In the genomic region with DNA sequence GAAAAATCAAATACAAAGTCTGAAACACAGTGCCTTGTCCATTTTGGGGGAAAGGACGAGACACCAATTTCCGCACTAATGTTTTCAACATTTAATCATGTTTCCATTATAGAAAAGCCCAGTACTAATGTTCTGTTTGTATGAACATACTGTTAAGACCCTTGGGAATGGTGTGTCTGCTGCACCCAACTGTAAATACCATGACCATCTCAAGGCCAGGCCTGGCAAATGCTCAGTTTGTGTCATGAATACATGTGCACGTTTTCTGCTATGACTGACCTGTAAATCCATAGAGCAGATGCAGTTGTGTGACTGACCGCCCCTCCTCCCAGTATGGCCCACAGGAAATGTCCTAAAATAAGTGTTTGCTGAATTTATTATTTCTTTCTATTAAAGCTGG, we compare ENCODE assay signal across 29 cellular contexts.
"Had no signal": no experiment of that assay in that cellular context is flagged by ENCODE, and none has a peak within 500 bp of the region (broad histone marks: within the 10 kb centered on the region; RNA-seq: fewer than 3 reads in every experiment).

No MANE protein-coding gene starts in this region.

- H3K27ac ChIP-seq: stomach, suprapubic skin, testis, thoracic aorta, thyroid gland, tibial artery, transverse colon, upper lobe of left lung, upper lobe of right lung, uterus, vagina had no signal

- FAIRE-seq: urothelium cell line had no signal

- H3K9me3 ChIP-seq: stomach, suprapubic skin, testis, thoracic aorta, thyroid gland, tibial artery, tibial nerve, transverse colon, upper lobe of left lung, upper lobe of right lung, uterus, vagina had no signal

- H3K4me3 Mint-ChIP-seq: stimulated activated effector memory CD8-positive, alpha-beta T cell treated with anti-CD3 and anti-CD28 coated beads, Interleukin-12 subunit alpha, Interleukin-12 subunit beta, amount 100 ng/mL, for 72 hours; stimulated activated memory B cell treated with anti-CD40 and anti-IgM and Interleukin-4, amounts not matched to agents 10 μg/mL and 1 μg/mL and 100 μg/mL, for 72 hours; stimulated activated naive B cell treated with anti-CD40 and anti-IgM and Interleukin-4, amounts not matched to agents 10 μg/mL and 1 μg/mL and 100 μg/mL, for 72 hours; stimulated activated naive CD8-positive, alpha-beta T cell treated with anti-CD3 and anti-CD28 coated beads, Interleukin-15, amount 100 ng/mL, for 72 hours; stimulated activated naive CD8-positive, alpha-beta T cell treated with anti-CD3 and anti-CD28 coated beads, Interleukin-15, Interleukin-2, amounts not matched to agents 100 ng/mL and 50 ng/mL, for 24 hours; type B pancreatic cell had no signal

- H3K4me1 Mint-ChIP-seq: stimulated activated effector memory CD8-positive, alpha-beta T cell treated with anti-CD3 and anti-CD28 coated beads, Interleukin-12 subunit alpha, Interleukin-12 subunit beta, amount 100 ng/mL, for 72 hours; stimulated activated memory B cell treated with anti-CD40 and anti-IgM and Interleukin-4, amounts not matched to agents 10 μg/mL and 1 μg/mL and 100 μg/mL, for 72 hours; stimulated activated naive B cell treated with anti-CD40 and anti-IgM and Interleukin-4, amounts not matched to agents 10 μg/mL and 1 μg/mL and 100 μg/mL, for 72 hours; stimulated activated naive CD8-positive, alpha-beta T cell treated with anti-CD3 and anti-CD28 coated beads, Interleukin-15, amount 100 ng/mL, for 72 hours had no signal

- H3K27me3 ChIP-seq: stomach, suprapubic skin, testis, thyroid gland, tibial artery, tibial nerve, transverse colon, upper lobe of left lung, upper lobe of right lung, uterus, vagina had no signal

- H3K36me3 ChIP-seq: suprapubic skin, thoracic aorta, thyroid gland, tibial artery, upper lobe of right lung, uterus had no signal

- ATAC-seq: stimulated activated effector memory CD8-positive, alpha-beta T cell treated with anti-CD3 and anti-CD28 coated beads, Interleukin-12 subunit alpha, Interleukin-12 subunit beta, amount 100 ng/mL, for 72 hours; stimulated activated memory B cell treated with anti-CD40 and anti-IgM and Interleukin-4, amounts not matched to agents 10 μg/mL and 1 μg/mL and 100 μg/mL, for 72 hours; stimulated activated naive B cell treated with anti-CD40 and anti-IgM and Interleukin-4, amounts not matched to agents 10 μg/mL and 1 μg/mL and 100 μg/mL, for 72 hours; stimulated activated naive CD8-positive, alpha-beta T cell treated with anti-CD3 and anti-CD28 coated beads, Interleukin-15, amount 100 ng/mL, for 72 hours; stimulated activated naive CD8-positive, alpha-beta T cell treated with anti-CD3 and anti-CD28 coated beads, Interleukin-15, Interleukin-2, amounts not matched to agents 100 U/mL and 50 U/mL, for 24 hours; upper lobe of right lung had no signal

- H3K27ac Mint-ChIP-seq: stimulated activated effector memory CD8-positive, alpha-beta T cell treated with anti-CD3 and anti-CD28 coated beads, Interleukin-12 subunit alpha, Interleukin-12 subunit beta, amount 100 ng/mL, for 72 hours; stimulated activated memory B cell treated with anti-CD40 and anti-IgM and Interleukin-4, amounts not matched to agents 10 μg/mL and 1 μg/mL and 100 μg/mL, for 72 hours; stimulated activated naive B cell treated with anti-CD40 and anti-IgM and Interleukin-4, amounts not matched to agents 10 μg/mL and 1 μg/mL and 100 μg/mL, for 72 hours; stimulated activated naive CD8-positive, alpha-beta T cell treated with anti-CD3 and anti-CD28 coated beads, Interleukin-15, amount 100 ng/mL, for 72 hours; stimulated activated naive CD8-positive, alpha-beta T cell treated with anti-CD3 and anti-CD28 coated beads, Interleukin-15, Interleukin-2, amounts not matched to agents 100 ng/mL and 50 ng/mL, for 24 hours; type B pancreatic cell had no signal

- DNase-seq: stimulated activated CD4-positive, alpha-beta T cell treated with anti-CD3 and anti-CD28 coated beads, Interleukin-2, amount 100 ng/mL, for 48 hours; stimulated activated CD4-positive, alpha-beta T cell treated with anti-CD3 and anti-CD28 coated beads, Interleukin-4, amount 100 ng/mL, for 1 hour; stimulated activated CD4-positive, alpha-beta T cell treated with anti-CD3 and anti-CD28 coated beads, Interleukin-4, amount 100 ng/mL, for 24 hours; stimulated activated CD4-positive, alpha-beta T cell treated with anti-CD3 and anti-CD28 coated beads, Interleukin-4, amount 100 ng/mL, for 4 hours; stimulated activated CD8-positive, alpha-beta memory T cell treated with anti-CD3 and anti-CD28 coated beads, Interleukin-4, amount 100 ng/mL, for 48 hours; stimulated activated naive B cell treated with anti-CD40 and anti-IgM and Interleukin-4, amounts not matched to agents 10 μg/mL and 1 μg/mL and 100 μg/mL, for 72 hours; stimulated activated naive CD4-positive, alpha-beta T cell; stimulated activated naive CD4-positive, alpha-beta T cell treated with Interleukin-2 at 50 U/mL for 16 hours; stimulated activated naive CD8-positive, alpha-beta T cell treated with anti-CD3 and anti-CD28 coated beads, Interleukin-15, amount 100 ng/mL, for 72 hours; stimulated activated naive CD8-positive, alpha-beta T cell treated with anti-CD3 and anti-CD28 coated beads, Interleukin-15, Interleukin-2, amounts not matched to agents 100 U/mL and 50 U/mL, for 24 hours; stomach; substantia nigra; testis; thyroid gland; tibial artery; transverse colon; trophoblast cell; upper lobe of left lung; upper lobe of right lung; uterus had no signal

- H3K9me3 Mint-ChIP-seq: type B pancreatic cell had no signal

- H3K36me3 Mint-ChIP-seq: stimulated activated effector memory CD8-positive, alpha-beta T cell treated with anti-CD3 and anti-CD28 coated beads, Interleukin-12 subunit alpha, Interleukin-12 subunit beta, amount 100 ng/mL, for 72 hours had no signal

- H3K4me1 ChIP-seq: uterus had no signal

- H3K27me3 Mint-ChIP-seq: stimulated activated memory B cell treated with anti-CD40 and anti-IgM and Interleukin-4, amounts not matched to agents 10 μg/mL and 1 μg/mL and 100 μg/mL, for 72 hours; stimulated activated naive B cell treated with anti-CD40 and anti-IgM and Interleukin-4, amounts not matched to agents 10 μg/mL and 1 μg/mL and 100 μg/mL, for 72 hours; stimulated activated naive CD8-positive, alpha-beta T cell treated with anti-CD3 and anti-CD28 coated beads, Interleukin-15, Interleukin-2, amounts not matched to agents 100 ng/mL and 50 ng/mL, for 24 hours; type B pancreatic cell had no signal

- H3K4me3 ChIP-seq: stomach, suprapubic skin, testis, thoracic aorta, thyroid gland, tibial artery, tibial nerve, transverse colon, upper lobe of left lung, upper lobe of right lung, uterus, vagina had no signal
